9 cellular contexts compared by ENCODE assay signal in the genomic region with DNA sequence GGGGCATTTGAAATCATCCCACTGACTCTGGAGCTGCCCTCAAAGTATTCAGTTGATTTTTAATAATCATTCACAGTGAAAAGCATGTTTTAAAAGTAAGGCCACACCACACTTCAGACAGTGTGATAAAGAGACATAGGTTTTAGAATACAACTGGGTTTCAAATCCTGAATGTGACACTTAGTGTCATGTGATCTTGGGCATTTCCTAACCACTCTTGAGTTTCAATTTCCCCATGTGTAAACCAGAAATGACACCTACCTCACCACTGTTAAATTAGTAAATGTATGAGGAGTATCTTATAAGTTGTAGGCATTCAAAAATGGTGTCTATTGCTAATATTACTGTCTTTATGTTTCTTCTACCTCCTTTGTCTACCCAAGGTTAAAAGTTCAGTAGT. TPM values are rescaled to one million over a fixed set of nuclear protein-coding genes. Genes with fewer than 3 reads are reported as not detected.
DNase-seq lines count a peak whose midpoint lies in the region; ATAC-seq, FAIRE-seq and TF ChIP-seq lines count a peak whose summit lies in the region.
"Had no signal": no experiment of that assay in that cellular context is flagged by ENCODE, and none has a peak within 500 bp of the region (broad histone marks: within the 10 kb centered on the region; RNA-seq: fewer than 3 reads in every experiment).

No MANE protein-coding gene starts in this region.

- peak overlapping the region; percentile 94 for H3K4me3 Mint-ChIP-seq in activated naive CD4-positive, alpha-beta T cell treated with anti-CD3 and anti-CD28 coated beads, Interleukin-2, amount 50 U/mL, for 24 hours
- H3K4me3 Mint-ChIP-seq in astrocyte (ENCODE audit: unreplicated experiment): no peak overlapping the region

- H3K9ac ChIP-seq in astrocyte (ENCODE audit: low read length): no peak overlapping the region

- peaks cover 46% of the 10 kb centered on the region for H3K36me3 Mint-ChIP-seq in activated naive CD4-positive, alpha-beta T cell treated with anti-CD3 and anti-CD28 coated beads, Interleukin-2, amount 50 U/mL, for 24 hours
- H3K36me3 Mint-ChIP-seq in astrocyte (ENCODE audit: low read depth, unreplicated experiment): peaks cover 22% of the 10 kb centered on the region

- FAIRE-seq in astrocyte (lab: Jason Lieb, UNC): no peak

- peaks cover 21% of the 10 kb centered on the region for H4K20me1 ChIP-seq in astrocyte (ENCODE audit: insufficient read depth, low read length)

- H3K9me3 ChIP-seq in astrocyte (ENCODE audit: insufficient read depth, low read depth, low read length): no peaks in the 10 kb centered on the region
- no peaks in the 10 kb centered on the region for H3K9me3 ChIP-seq in upper lobe of right lung
- no peaks in the 10 kb centered on the region for H3K9me3 ChIP-seq in aorta (ENCODE audit: control insufficient read depth, low read length)
- H3K9me3 ChIP-seq: mucosa of descending colon had no signal

- H3K79me2 ChIP-seq in astrocyte (ENCODE audit: insufficient read depth, low read length): peaks cover 76% of the 10 kb centered on the region

- peaks cover 3% of the 10 kb centered on the region for H3K36me3 ChIP-seq in astrocyte (ENCODE audit: insufficient read depth, low read length)
- H3K36me3 ChIP-seq in upper lobe of right lung: peaks cover 16% of the 10 kb centered on the region
- no peaks in the 10 kb centered on the region for H3K36me3 ChIP-seq in aorta (ENCODE audit: control insufficient read depth in 1 of 2, insufficient read depth in 2 of 2, low read length in 1 of 2)

- TF ChIP-seq CTCF in HL-60 (IDR thresholded peaks at IDR 0.05; ENCODE audit: insufficient read depth, low read length): no peak
- TF ChIP-seq CTCF in astrocyte (IDR thresholded peaks at IDR 0.05; ENCODE audit: insufficient read depth, low read depth, low read length): no peak
- no peak for TF ChIP-seq CTCF in upper lobe of right lung (IDR thresholded peaks at IDR 0.05)

- H3K4me1 ChIP-seq in astrocyte (ENCODE audit: insufficient read depth, low read length): peaks cover 15% of the 10 kb centered on the region
- peaks cover 29% of the 10 kb centered on the region for H3K4me1 ChIP-seq in upper lobe of right lung
- H3K4me1 ChIP-seq in aorta (ENCODE audit: control insufficient read depth in 1 of 2, insufficient read depth in 2 of 2, low read length in 2 of 2): no peaks in the 10 kb centered on the region

- intact Hi-C loops in upper lobe of right lung (cut with DNase I): no loop called here
- intact Hi-C loops in aorta (cut with DNase I): no loop called here

- H3K27ac ChIP-seq in HL-60 (replicated peaks) (peak overlapping the region; percentile 5; the same call in 1 of the 2 replicates), astrocyte (ENCODE audit: low read depth, low read length) (peak overlapping the region; percentile 49), upper lobe of right lung (no peak overlapping the region), aorta (ENCODE audit: low read depth in 1 of 2, low read length in 2 of 2) (no peak overlapping the region)

- no peaks in the 10 kb centered on the region for H3K9me3 Mint-ChIP-seq in activated naive CD4-positive, alpha-beta T cell treated with anti-CD3 and anti-CD28 coated beads, Interleukin-2, amount 50 U/mL, for 24 hours
- peaks cover 5% of the 10 kb centered on the region for H3K9me3 Mint-ChIP-seq in astrocyte (ENCODE audit: unreplicated experiment)

- peak; percentile 53 for ATAC-seq in upper lobe of right lung
- no peak for ATAC-seq in aorta (ENCODE audit: low FRiP score)
- ATAC-seq in HG02623 (IDR thresholded peaks at IDR 0.05; ENCODE audit: unreplicated experiment): no peak
- ATAC-seq: mucosa of descending colon had no signal

- peaks cover 82% of the 10 kb centered on the region for H3K4me1 Mint-ChIP-seq in activated naive CD4-positive, alpha-beta T cell treated with anti-CD3 and anti-CD28 coated beads, Interleukin-2, amount 50 U/mL, for 24 hours
- peaks cover 49% of the 10 kb centered on the region for H3K4me1 Mint-ChIP-seq in astrocyte (ENCODE audit: low read depth, unreplicated experiment)

- DNase-seq in activated naive CD4-positive, alpha-beta T cell treated with anti-CD3 and anti-CD28 coated beads, Interleukin-2, amount 50 U/mL, for 16 hours: no peak
- peak in 1 of 2 experiments; percentile 30 for DNase-seq in HL-60 (ENCODE audit: low read depth in 1 of 2, low spot score in 1 of 2)
- no peak for DNase-seq in astrocyte (ENCODE audit: low read depth)
- no peak for DNase-seq in upper lobe of right lung
- DNase-seq in NCI-H1436 treated with DMSO at 0.1 percent for 48 hours (lab: John Stamatoyannopoulos, UW): no peak
- no peak for DNase-seq in aorta
- DNase-seq: mucosa of descending colon had no signal

- H2AFZ ChIP-seq in astrocyte (ENCODE audit: low read depth, low read length): no peak overlapping the region

- H3K4me3 ChIP-seq in HL-60 (replicated peaks; ENCODE audit: insufficient read depth, low read length) (no peak overlapping the region), astrocyte (ENCODE audit: insufficient read depth, low read depth, low read length) (no peak overlapping the region), upper lobe of right lung (no peak overlapping the region), aorta (ENCODE audit: low read length in 2 of 2) (no peak overlapping the region)
- H3K4me3 ChIP-seq: mucosa of descending colon had no signal

- no peaks in the 10 kb centered on the region for H3K27me3 Mint-ChIP-seq in activated naive CD4-positive, alpha-beta T cell treated with anti-CD3 and anti-CD28 coated beads, Interleukin-2, amount 50 U/mL, for 24 hours
- H3K27me3 Mint-ChIP-seq in astrocyte (ENCODE audit: low read depth, unreplicated experiment): no peaks in the 10 kb centered on the region

- peak overlapping the region; percentile 40 for H3K4me2 ChIP-seq in astrocyte (ENCODE audit: low read length)

- H3K27ac Mint-ChIP-seq in activated naive CD4-positive, alpha-beta T cell treated with anti-CD3 and anti-CD28 coated beads, Interleukin-2, amount 50 U/mL, for 24 hours: peak overlapping the region; percentile 89
- peak overlapping the region; percentile 95 for H3K27ac Mint-ChIP-seq in astrocyte (ENCODE audit: unreplicated experiment)

- H3K27me3 ChIP-seq in HL-60 (ENCODE audit: insufficient read depth, poor library complexity, severe bottlenecking) (no peaks in the 10 kb centered on the region), astrocyte (ENCODE audit: insufficient read depth, low read length) (no peaks in the 10 kb centered on the region), upper lobe of right lung (no peaks in the 10 kb centered on the region), aorta (ENCODE audit: control insufficient read depth in 1 of 2, insufficient read depth in 2 of 2, low read length in 1 of 2) (no peaks in the 10 kb centered on the region)

RNA-seq across cellular contexts. Expression of gene TMEM123, which starts 5.4 kb away (rescaled TPM):
- total RNA-seq in astrocyte (218 and 234 TPM in 2 replicates), upper lobe of right lung (203 TPM), aorta (100 to 1,000 TPM; 106 to 116 TPM)
- polyA plus RNA-seq in aorta: 10 to 100 TPM; 42.1 to 52.5 TPM

Comparison
In these comparisons a context has a peak if more than half of its experiments do, and no peak if none do; other contexts are left out.
1. H3K27ac ChIP-seq: peak in HL-60 (single experiment) and astrocyte (single experiment); none in upper lobe of right lung (single experiment) and aorta (0 of 2).